ENCODE assay signal across 27 cellular contexts in the genomic region with DNA sequence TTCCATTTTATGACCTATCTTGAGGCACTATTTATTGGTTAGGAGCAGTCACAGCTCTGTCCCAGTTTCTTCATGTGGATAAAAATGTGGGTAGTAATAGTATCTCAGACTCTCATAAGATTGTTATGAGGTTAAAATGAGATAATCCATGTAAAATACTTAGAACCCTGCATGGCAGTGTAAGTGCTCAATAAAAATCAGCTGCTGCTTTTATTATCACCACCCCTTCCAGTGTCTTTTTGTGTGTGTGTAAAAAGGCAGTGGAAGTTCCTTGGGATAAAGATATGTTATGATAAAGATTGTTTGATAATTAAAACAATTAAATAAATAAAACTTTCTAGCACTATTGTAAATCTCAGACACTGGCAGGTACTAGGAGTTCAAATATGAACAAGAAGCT. TPM values are rescaled to one million over a fixed set of nuclear protein-coding genes. Genes with fewer than 3 reads are reported as not detected.
DNase-seq lines count a peak whose midpoint lies in the region; TF ChIP-seq lines count a peak whose summit lies in the region.
"Had no signal": no experiment of that assay in that cellular context is flagged by ENCODE, and none has a peak within 500 bp of the region (broad histone marks: within the 10 kb centered on the region; RNA-seq: fewer than 3 reads in every experiment).

No MANE protein-coding gene starts in this region.

- no peak overlapping the region for H3K4me3 Mint-ChIP-seq in activated naive CD8-positive, alpha-beta T cell
- H3K4me3 Mint-ChIP-seq in activated naive CD8-positive, alpha-beta T cell treated with anti-CD3 and anti-CD28 coated beads for 36 hours: no peak overlapping the region
- H3K4me3 Mint-ChIP-seq in dendritic cell treated with granulocyte-macrophage colony-stimulating factor and Interleukin-4, amounts not matched to agents 40 ng/mL and 50 ng/mL, for 4 days: no peak overlapping the region
- no peak overlapping the region for H3K4me3 Mint-ChIP-seq in osteocyte (ENCODE audit: unreplicated experiment)
- H3K4me3 Mint-ChIP-seq: activated T-helper 1 cell treated with anti-CD3 and anti-CD28 coated beads, Interleukin-12 subunit alpha, Interleukin-12 subunit beta, Interleukin-2, Interleukin-4 antibody, amounts not matched to agents 30 ng/mL and 10 ng/mL and 1 ng/mL, durations not matched to agents 14 hours and 24 hours and 36 hours; B cell; brain; stimulated activated naive CD8-positive, alpha-beta T cell treated with anti-CD3 and anti-CD28 coated beads, Interleukin-15, amount 100 ng/mL, for 72 hours had no signal

- H3K36me3 Mint-ChIP-seq in activated naive CD8-positive, alpha-beta T cell: peaks cover 3% of the 10 kb centered on the region
- H3K36me3 Mint-ChIP-seq in activated naive CD8-positive, alpha-beta T cell treated with anti-CD3 and anti-CD28 coated beads for 36 hours: peaks cover 12% of the 10 kb centered on the region
- H3K36me3 Mint-ChIP-seq in dendritic cell treated with granulocyte-macrophage colony-stimulating factor and Interleukin-4, amounts not matched to agents 40 ng/mL and 50 ng/mL, for 4 days (ENCODE audit: low read depth): peaks cover 6% of the 10 kb centered on the region
- H3K36me3 Mint-ChIP-seq in osteocyte (ENCODE audit: unreplicated experiment): no peaks in the 10 kb centered on the region
- H3K36me3 Mint-ChIP-seq: brain had no signal

- intact Hi-C loops in dendritic cell treated with granulocyte-macrophage colony-stimulating factor and Interleukin-4, amounts not matched to agents 40 ng/mL and 50 ng/mL, for 4 days (cut with micrococcal nuclease): no loop called here

- peaks cover 92% of the 10 kb centered on the region for H3K4me1 Mint-ChIP-seq in activated naive CD8-positive, alpha-beta T cell (ENCODE audit: low read depth)
- peaks cover 79% of the 10 kb centered on the region for H3K4me1 Mint-ChIP-seq in activated naive CD8-positive, alpha-beta T cell treated with anti-CD3 and anti-CD28 coated beads for 36 hours
- H3K4me1 Mint-ChIP-seq in dendritic cell treated with granulocyte-macrophage colony-stimulating factor and Interleukin-4, amounts not matched to agents 40 ng/mL and 50 ng/mL, for 4 days (ENCODE audit: low read depth): peaks cover 55% of the 10 kb centered on the region
- peaks cover 93% of the 10 kb centered on the region for H3K4me1 Mint-ChIP-seq in osteocyte (ENCODE audit: unreplicated experiment)

- H3K9me3 Mint-ChIP-seq in activated naive CD8-positive, alpha-beta T cell (ENCODE audit: low read depth): no peaks in the 10 kb centered on the region
- H3K9me3 Mint-ChIP-seq in activated naive CD8-positive, alpha-beta T cell treated with anti-CD3 and anti-CD28 coated beads for 36 hours: no peaks in the 10 kb centered on the region
- H3K9me3 Mint-ChIP-seq in dendritic cell treated with granulocyte-macrophage colony-stimulating factor and Interleukin-4, amounts not matched to agents 40 ng/mL and 50 ng/mL, for 4 days: no peaks in the 10 kb centered on the region
- H3K9me3 Mint-ChIP-seq in osteocyte (ENCODE audit: unreplicated experiment): no peaks in the 10 kb centered on the region
- H3K9me3 Mint-ChIP-seq: activated T-helper 1 cell treated with anti-CD3 and anti-CD28 coated beads, Interleukin-12 subunit alpha, Interleukin-12 subunit beta, Interleukin-2, Interleukin-4 antibody, amounts not matched to agents 30 ng/mL and 10 ng/mL and 1 ng/mL, durations not matched to agents 14 hours and 24 hours and 36 hours; brain; stimulated activated naive CD8-positive, alpha-beta T cell treated with anti-CD3 and anti-CD28 coated beads, Interleukin-15, amount 100 ng/mL, for 72 hours had no signal

- no peak for DNase-seq in activated naive CD8-positive, alpha-beta T cell treated with anti-CD3 and anti-CD28 coated beads for 36 hours
- DNase-seq in osteocyte (ENCODE audit: extremely low spot score, unreplicated experiment) (no peak), AG20443 (ENCODE audit: low spot score) (no peak), NCI-H510A treated with DMSO at 0.1 percent for 48 hours (lab: John Stamatoyannopoulos, UW) (no peak)
- no peak for DNase-seq in effector CD4-positive, alpha-beta T cell
- no peak for DNase-seq in stimulated activated CD4-positive, alpha-beta T cell treated with anti-CD3 and anti-CD28 coated beads, Interleukin-12 subunit alpha, Interleukin-12 subunit beta, amount 100 ng/mL, for 4 hours
- DNase-seq: activated naive CD4-positive, alpha-beta T cell treated with Interleukin-2 at 50 U/mL for 16 hours; amniotic stem cell; DMS 273 treated with DMSO at 0.1 percent for 48 hours; GM23248; Kasumi-1; left colon; MV-4-11; NCI-H1436; NCI-H2081; NCI-H526; NK-92 treated with Interleukin-12 subunit alpha and Interleukin-12 subunit beta, amount 100 ng/mL, for 24 hours; PC-9; SIG-M5; stimulated activated CD4-positive, alpha-beta T cell treated with anti-CD3 and anti-CD28 coated beads, Interleukin-2, amount 100 ng/mL, for 24 hours; stimulated activated naive CD8-positive, alpha-beta T cell treated with anti-CD3 and anti-CD28 coated beads, Interleukin-15, amount 100 ng/mL, for 72 hours; SW 1271 had no signal

- peak overlapping the region; percentile 37 for H3K27ac Mint-ChIP-seq in activated naive CD8-positive, alpha-beta T cell
- no peak overlapping the region for H3K27ac Mint-ChIP-seq in activated naive CD8-positive, alpha-beta T cell treated with anti-CD3 and anti-CD28 coated beads for 36 hours
- H3K27ac Mint-ChIP-seq in dendritic cell treated with granulocyte-macrophage colony-stimulating factor and Interleukin-4, amounts not matched to agents 40 ng/mL and 50 ng/mL, for 4 days: peak overlapping the region; percentile 11
- H3K27ac Mint-ChIP-seq in osteocyte (ENCODE audit: unreplicated experiment): peak overlapping the region; percentile 86
- H3K27ac Mint-ChIP-seq: activated T-helper 1 cell treated with anti-CD3 and anti-CD28 coated beads, Interleukin-12 subunit alpha, Interleukin-12 subunit beta, Interleukin-2, Interleukin-4 antibody, amounts not matched to agents 30 ng/mL and 10 ng/mL and 1 ng/mL, durations not matched to agents 14 hours and 24 hours and 36 hours; brain had no signal

- TF ChIP-seq CTCF in osteocyte (IDR thresholded peaks at IDR 0.05): no peak

- no peaks in the 10 kb centered on the region for H3K27me3 Mint-ChIP-seq in activated naive CD8-positive, alpha-beta T cell
- H3K27me3 Mint-ChIP-seq in activated naive CD8-positive, alpha-beta T cell treated with anti-CD3 and anti-CD28 coated beads for 36 hours: no peaks in the 10 kb centered on the region
- no peaks in the 10 kb centered on the region for H3K27me3 Mint-ChIP-seq in dendritic cell treated with granulocyte-macrophage colony-stimulating factor and Interleukin-4, amounts not matched to agents 40 ng/mL and 50 ng/mL, for 4 days
- no peaks in the 10 kb centered on the region for H3K27me3 Mint-ChIP-seq in osteocyte (ENCODE audit: unreplicated experiment)
- H3K27me3 Mint-ChIP-seq: B cell; brain; stimulated activated naive CD8-positive, alpha-beta T cell treated with anti-CD3 and anti-CD28 coated beads, Interleukin-15, amount 100 ng/mL, for 72 hours had no signal

RNA-seq across cellular contexts. Expression of a gene that starts 15.5 kb away (rescaled TPM):
- 10 to 100 TPM; 75.0 to 78.4 TPM for total RNA-seq in activated naive CD8-positive, alpha-beta T cell treated with anti-CD3 and anti-CD28 coated beads for 36 hours
- total RNA-seq in osteocyte: 228 and 232 TPM in 2 replicates
